ENCODE assay signal across 8 cellular contexts in the genomic region with DNA sequence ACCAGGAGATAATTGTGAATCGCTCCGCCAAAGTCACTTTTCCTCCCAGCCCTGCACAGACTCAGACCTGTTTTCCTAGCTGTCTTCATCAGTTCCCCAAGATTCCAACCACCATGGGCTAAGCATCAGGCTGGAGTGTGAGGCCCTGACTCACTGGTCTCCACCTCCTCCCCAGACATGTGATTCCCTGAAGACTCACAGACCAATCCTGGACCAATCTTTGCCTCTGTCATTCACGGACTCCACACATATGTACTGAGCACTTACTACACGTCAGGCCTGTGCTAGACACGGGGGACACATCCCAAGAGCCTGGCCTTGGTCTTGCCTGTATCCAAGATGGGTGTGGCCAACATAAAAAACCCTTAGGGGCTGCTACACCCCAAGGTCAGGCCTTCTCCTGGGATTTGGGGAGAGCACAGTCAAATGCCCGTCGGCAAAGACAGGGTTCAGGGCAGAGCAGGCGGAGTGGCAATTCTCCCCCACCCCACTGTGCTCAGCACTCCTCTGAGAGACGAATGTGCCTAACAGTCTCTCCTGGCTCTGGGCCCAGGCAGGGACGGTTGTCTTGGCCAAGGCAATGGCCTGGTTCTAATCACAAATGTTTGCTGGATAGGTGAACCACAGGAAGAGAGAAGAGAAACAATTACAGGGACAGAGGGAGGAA. TPM values are rescaled to one million over a fixed set of nuclear protein-coding genes. Genes with fewer than 3 reads are reported as not detected.
DNase-seq lines count a peak whose midpoint lies in the region; ATAC-seq and TF ChIP-seq lines count a peak whose summit lies in the region.

No MANE protein-coding gene starts in this region.

- no peaks in the 10 kb centered on the region for H3K27me3 Mint-ChIP-seq in stimulated activated naive B cell treated with anti-CD40 and anti-IgM and Interleukin-4, amounts not matched to agents 10 μg/mL and 1 μg/mL and 100 μg/mL, for 72 hours

- peak; percentile 36 for DNase-seq in ACHN
- peak; percentile 75 for DNase-seq in HPDE6-E6E7 (ENCODE audit: extremely low spot score)
- peak; percentile 55 for DNase-seq in amniotic stem cell (lab: John Stamatoyannopoulos, UW)
- DNase-seq in hepatocyte (ENCODE audit: low spot score) = peak; percentile 74
- no peak for DNase-seq in stimulated activated naive B cell treated with anti-CD40 and anti-IgM and Interleukin-4, amounts not matched to agents 10 μg/mL and 1 μg/mL and 100 μg/mL, for 72 hours
- DNase-seq in AML-193 (lab: John Stamatoyannopoulos, UW) = no peak

- peaks cover 7 to 30% of the 10 kb centered on the region in 2 donors for H3K36me3 Mint-ChIP-seq in stimulated activated naive B cell treated with anti-CD40 and anti-IgM and Interleukin-4, amounts not matched to agents 10 μg/mL and 1 μg/mL and 100 μg/mL, for 72 hours

- peak overlapping the region; percentile 97 for H3K27ac ChIP-seq in hepatocyte

- TF ChIP-seq CTCF in hepatocyte (IDR thresholded peaks at IDR 0.05; ENCODE audit: poor library complexity) = no peak

- peaks cover 54% of the 10 kb centered on the region for H4K20me1 ChIP-seq in hepatocyte (ENCODE audit: insufficient read depth, poor library complexity, severe bottlenecking)

- H3K4me2 ChIP-seq in hepatocyte = peak overlapping the region; percentile 43

- ATAC-seq in stimulated activated naive B cell treated with anti-CD40 and anti-IgM and Interleukin-4, amounts not matched to agents 10 μg/mL and 1 μg/mL and 100 μg/mL, for 72 hours (replicated peaks) = no peak
- no peak for ATAC-seq in GM18520 (IDR thresholded peaks at IDR 0.05; ENCODE audit: unreplicated experiment)
- ATAC-seq in GM18861 (IDR thresholded peaks at IDR 0.05; ENCODE audit: unreplicated experiment) = no peak

- WGBS in hepatocyte (ENCODE audit: low lambda C conversion rate, missing lambda C conversion rate) = 66% methylated on average over 10 of the region's 10 CpGs

- no peaks in the 10 kb centered on the region for H3K9me3 ChIP-seq in hepatocyte (ENCODE audit: low read depth)

- no peaks in the 10 kb centered on the region for H3K36me3 ChIP-seq in hepatocyte (replicated peaks; ENCODE audit: insufficient read depth, low read depth)

- peaks cover 75 to 91% of the 10 kb centered on the region in 2 donors for H3K4me1 Mint-ChIP-seq in stimulated activated naive B cell treated with anti-CD40 and anti-IgM and Interleukin-4, amounts not matched to agents 10 μg/mL and 1 μg/mL and 100 μg/mL, for 72 hours

- in situ Hi-C loops in ACHN (cut with HindIII; ENCODE audit: low pct_ligation_motif_present, low pct_unique_long_range_greater_than_20kb, low sequenced_read_pairs) = no loop called here

- peaks cover 91% of the 10 kb centered on the region for H3K79me2 ChIP-seq in hepatocyte

- H3K4me1 ChIP-seq in hepatocyte (ENCODE audit: insufficient read depth) = peaks cover 96% of the 10 kb centered on the region

- no peak overlapping the region for H2AFZ ChIP-seq in hepatocyte

- H3K4me3 ChIP-seq in hepatocyte = no peak overlapping the region

- no peaks in the 10 kb centered on the region for H3K9me3 Mint-ChIP-seq in stimulated activated naive B cell treated with anti-CD40 and anti-IgM and Interleukin-4, amounts not matched to agents 10 μg/mL and 1 μg/mL and 100 μg/mL, for 72 hours

- H3K27ac Mint-ChIP-seq in stimulated activated naive B cell treated with anti-CD40 and anti-IgM and Interleukin-4, amounts not matched to agents 10 μg/mL and 1 μg/mL and 100 μg/mL, for 72 hours = peak overlapping the region; percentile 95

- H3K9me2 ChIP-seq in hepatocyte (replicated peaks; ENCODE audit: insufficient read depth) = no peaks in the 10 kb centered on the region

- H3K27me3 ChIP-seq in hepatocyte = no peaks in the 10 kb centered on the region

- peak overlapping the region; percentile 7 to 43 for H3K4me3 Mint-ChIP-seq in stimulated activated naive B cell treated with anti-CD40 and anti-IgM and Interleukin-4, amounts not matched to agents 10 μg/mL and 1 μg/mL and 100 μg/mL, for 72 hours

RNA-seq across cellular contexts. Expression of a gene that starts 11.9 kb away (rescaled TPM):
- 38.1 and 47.9 TPM in 2 replicates for total RNA-seq in hepatocyte
- 43.6 and 44.1 TPM in 2 replicates for polyA plus RNA-seq in hepatocyte

RNA-seq across cellular contexts. Expression of a gene that starts 31.2 kb away (rescaled TPM):
- total RNA-seq in hepatocyte = 19.2 and 22.4 TPM in 2 replicates
- 57.1 and 61.9 TPM in 2 replicates for polyA plus RNA-seq in hepatocyte

RNA-seq across cellular contexts. Expression of a gene that starts 38.3 kb away (rescaled TPM):
- 1.6 and 3.7 TPM in 2 replicates for total RNA-seq in hepatocyte
- 1.4 and 2.5 TPM in 2 replicates for polyA plus RNA-seq in hepatocyte

RNA-seq across cellular contexts. Expression of a gene that starts 52.0 kb away (rescaled TPM):
- 13.2 and 14.6 TPM in 2 replicates for total RNA-seq in hepatocyte
- 14.3 and 15.2 TPM in 2 replicates for polyA plus RNA-seq in hepatocyte

Comparison
In these comparisons a context has a peak if more than half of its experiments do, and no peak if none do; other contexts are left out.
1. DNase-seq: peak in ACHN (single experiment), HPDE6-E6E7 (single experiment), amniotic stem cell (single experiment) and hepatocyte (single experiment); none in stimulated activated naive B cell treated with anti-CD40 and anti-IgM and Interleukin-4, amounts not matched to agents 10 μg/mL and 1 μg/mL and 100 μg/mL, for 72 hours (single experiment) and AML-193 (0 of 2).